19 cellular contexts compared by ENCODE assay signal in genomic region chr11:10619281-10619680, GRCh38. TPM values are rescaled to one million over a fixed set of nuclear protein-coding genes. Genes with fewer than 3 reads are reported as not detected.
A peak's percentile ranks its signal among the peaks of the same experiment; 100 is the strongest.
DNase-seq lines count a peak whose midpoint lies in the region; ATAC-seq and TF ChIP-seq lines count a peak whose summit lies in the region.
"Had no signal": no experiment of that assay in that cellular context is flagged by ENCODE, and none has a peak within 500 bp of the region (broad histone marks: within the 10 kb centered on the region; RNA-seq: fewer than 3 reads in every experiment).

No MANE protein-coding gene starts in this region.

- no TSS peak for BruUV-seq in IMR-90 (replicated peaks; lab: Mats Ljungman, UMichigan)

- no peak overlapping the region for H2BK15ac ChIP-seq in IMR-90 (ENCODE audit: low read depth, low read length)

- CTCF ChIA-PET in IMR-90 (lab: Yijun Ruan, JAX), result no interaction called here

- no peak for TF ChIP-seq RAD21 in IMR-90 (IDR thresholded peaks at IDR 0.05; ENCODE audit: low read length)

- H3K14ac ChIP-seq in IMR-90 (replicated peaks; ENCODE audit: low read depth, low read length), result no peak overlapping the region

- H3K4me3 ChIP-seq in IMR-90 (ENCODE audit: insufficient read depth, low read depth, low read length), result no peak overlapping the region
- H3K4me3 ChIP-seq in esophagus squamous epithelium, result no peak overlapping the region
- no peak overlapping the region for H3K4me3 ChIP-seq in prostate gland
- no peak overlapping the region for H3K4me3 ChIP-seq in transverse colon
- H3K4me3 ChIP-seq: A549 had no signal

- no peak overlapping the region for H4K5ac ChIP-seq in IMR-90 (ENCODE audit: low read depth, low read length)

- no peaks in the 10 kb centered on the region for H3K27me3 ChIP-seq in IMR-90 (ENCODE audit: control insufficient read depth, insufficient read depth, low read length)
- H3K27me3 ChIP-seq in esophagus squamous epithelium, result no peaks in the 10 kb centered on the region
- no peaks in the 10 kb centered on the region for H3K27me3 ChIP-seq in prostate gland (replicated peaks; ENCODE audit: insufficient read depth)
- no peaks in the 10 kb centered on the region for H3K27me3 ChIP-seq in transverse colon

- intact Hi-C loops in IMR-90 (cut with micrococcal nuclease), result no loop called here
- intact Hi-C loops in esophagus squamous epithelium (cut with DNase I), result no loop called here
- intact Hi-C loops in prostate gland (cut with DNase I), result loop anchor here (2.0 kb wide), 1 partner anchor 40 kb away; no protein-coding TSS in a partner anchor
- intact Hi-C loops in transverse colon (cut with DNase I; ENCODE audit: low total_unique reads), result no loop called here
- intact Hi-C loops in activated CD4-positive, alpha-beta T cell treated with anti-CD3 and anti-CD28 coated beads, Interleukin-2, amount 10 ng/mL, durations not matched to agents 24 days and 14 days (cut with micrococcal nuclease), result no loop called here

- TF ChIP-seq EP300 in transverse colon (IDR thresholded peaks at IDR 0.05; ENCODE audit: low read depth), result no peak

- H3K18ac ChIP-seq in IMR-90 (ENCODE audit: low read depth, low read length), result no peak overlapping the region

- no peak for TF ChIP-seq CTCF in IMR-90 (conservative IDR thresholded peaks at IDR 0.05; ENCODE audit: low read depth, low read length)
- no peak for TF ChIP-seq CTCF in esophagus squamous epithelium (IDR thresholded peaks at IDR 0.05)
- no peak for TF ChIP-seq CTCF in prostate gland (IDR thresholded peaks at IDR 0.05)
- TF ChIP-seq CTCF in transverse colon (IDR thresholded peaks at IDR 0.05), result no peak

- no peak overlapping the region for H3K4me3 Mint-ChIP-seq in activated CD4-positive, alpha-beta T cell treated with anti-CD3 and anti-CD28 coated beads, Interleukin-2, amount 10 ng/mL, durations not matched to agents 24 days and 14 days

- H4K20me1 ChIP-seq in IMR-90 (ENCODE audit: insufficient read depth, low read length), result no peaks in the 10 kb centered on the region

- H2BK120ac ChIP-seq in IMR-90 (ENCODE audit: low read depth, low read length), result no peak overlapping the region

- no peak overlapping the region for H3K9ac ChIP-seq in IMR-90 (ENCODE audit: low read depth, low read length)

- no peak overlapping the region for H2AK5ac ChIP-seq in IMR-90 (ENCODE audit: low read depth, low read length)

- H3K27ac Mint-ChIP-seq in activated CD4-positive, alpha-beta T cell treated with anti-CD3 and anti-CD28 coated beads, Interleukin-2, amount 10 ng/mL, durations not matched to agents 24 days and 14 days, result no peak overlapping the region

- H3K4me1 Mint-ChIP-seq in activated CD4-positive, alpha-beta T cell treated with anti-CD3 and anti-CD28 coated beads, Interleukin-2, amount 10 ng/mL, durations not matched to agents 24 days and 14 days, result peaks cover 10% of the 10 kb centered on the region

- in situ Hi-C loops in IMR-90 (cut with MboI; ENCODE audit: low sequenced_read_pairs), result no loop called here
- in situ Hi-C loops in transverse colon (cut with MboI; ENCODE audit: low pct_ligation_motif_present in 1 of 4, low pct_unique_long_range_greater_than_20kb in 1 of 4, low sequenced_read_pairs in 3 of 4), result no loop called here

- H2AK9ac ChIP-seq in IMR-90 (replicated peaks; ENCODE audit: low read depth, low read length, poor library complexity), result no peak overlapping the region

- POLR2A ChIA-PET in IMR-90 (lab: Charles Lee; ENCODE audit: unreplicated experiment), result no interaction called here

- no peak overlapping the region for H3K4ac ChIP-seq in IMR-90 (ENCODE audit: low read depth, low read length)

- H3K79me1 ChIP-seq in IMR-90 (ENCODE audit: low read depth in 1 of 2, low read length in 2 of 2), result peaks cover 0 to 26% of the 10 kb centered on the region in 2 experiments; a peak in 1 of 4 replicates

- peak overlapping the region; percentile 72; the same call in 1 of the 2 replicates for H3K23ac ChIP-seq in IMR-90 (ENCODE audit: low read depth, low read length)

- H3K36me3 ChIP-seq in IMR-90 (ENCODE audit: control insufficient read depth, insufficient read depth, low read length) (peaks cover 36% of the 10 kb centered on the region), esophagus squamous epithelium (no peaks in the 10 kb centered on the region), prostate gland (no peaks in the 10 kb centered on the region), transverse colon (no peaks in the 10 kb centered on the region)

- no peak for DNase-seq in IMR-90
- no peak for DNase-seq in esophagus squamous epithelium (lab: John Stamatoyannopoulos, UW)
- DNase-seq in prostate gland (ENCODE audit: low spot score), result no peak
- no peak for DNase-seq in transverse colon
- DNase-seq in activated effector memory CD4-positive, alpha-beta T cell treated with anti-CD3 and anti-CD28 coated beads, Interleukin-2, amount 50 U/mL, for 16 hours, result no peak
- no peak for DNase-seq in activated CD4-positive, alpha-beta T cell treated with anti-CD3 and anti-CD28 coated beads, Interleukin-2, amount 10 ng/mL, durations not matched to agents 24 days and 14 days
- DNase-seq in NCI-H187 (lab: John Stamatoyannopoulos, UW), result no peak
- DNase-seq: DMS79, KG1, NCI-H1417, NCI-H1930, NCI-H226, NCI-H524 treated with DMSO at 0.1 percent for 48 hours, PC-3, RPMI8226 had no signal

- H3K9me1 ChIP-seq in IMR-90 (ENCODE audit: insufficient read depth, low read length), result peaks cover 23% of the 10 kb centered on the region

- ATAC-seq in IMR-90 (ENCODE audit: low read depth) (no peak), HG03378 (IDR thresholded peaks at IDR 0.05; ENCODE audit: unreplicated experiment) (no peak)
- ATAC-seq: A549, HepG2, PC-3 had no signal

- TF ChIP-seq POLR2A in IMR-90 (IDR thresholded peaks at IDR 0.05; ENCODE audit: low read depth, low read length) (no peak), esophagus squamous epithelium (IDR thresholded peaks at IDR 0.05) (no peak), prostate gland (IDR thresholded peaks at IDR 0.05) (no peak), transverse colon (IDR thresholded peaks at IDR 0.05) (no peak)

- H3K9me3 ChIP-seq in IMR-90 (ENCODE audit: control insufficient read depth, insufficient read depth, low read length) (no peaks in the 10 kb centered on the region), esophagus squamous epithelium (no peaks in the 10 kb centered on the region), prostate gland (no peaks in the 10 kb centered on the region), transverse colon (no peaks in the 10 kb centered on the region)

- no peak overlapping the region for H3K56ac ChIP-seq in IMR-90 (ENCODE audit: extremely low read depth, insufficient read depth, low read length)

- peaks cover 6% of the 10 kb centered on the region for H3K4me1 ChIP-seq in IMR-90 (ENCODE audit: control insufficient read depth, insufficient read depth, low read length)
- H3K4me1 ChIP-seq in esophagus squamous epithelium, result peaks cover 4 to 39% (median 25%) of the 10 kb centered on the region in 3 donors
- no peaks in the 10 kb centered on the region for H3K4me1 ChIP-seq in prostate gland (replicated peaks)
- peaks cover 3 to 25% (median 6%) of the 10 kb centered on the region in 4 donors for H3K4me1 ChIP-seq in transverse colon
- H3K4me1 ChIP-seq: A549 had no signal

- H2BK5ac ChIP-seq in IMR-90 (ENCODE audit: low read depth, low read length, poor library complexity, severe bottlenecking), result no peak overlapping the region

- no peak overlapping the region for H2BK20ac ChIP-seq in IMR-90 (ENCODE audit: low read depth, low read length)

- H3K9me3 Mint-ChIP-seq in activated CD4-positive, alpha-beta T cell treated with anti-CD3 and anti-CD28 coated beads, Interleukin-2, amount 10 ng/mL, durations not matched to agents 24 days and 14 days, result no peaks in the 10 kb centered on the region

- H3K27ac ChIP-seq in IMR-90 (ENCODE audit: insufficient read depth, low read length) (no peak overlapping the region), esophagus squamous epithelium (peak overlapping the region in 3 of 4 donors; percentile 78 to 88 (median 78)), prostate gland (peak overlapping the region; percentile 1 to 48), transverse colon (peak overlapping the region; percentile 57 to 68 (median 64))
- H3K27ac ChIP-seq: A549, C4-2B had no signal

- H4K91ac ChIP-seq in IMR-90 (ENCODE audit: insufficient read depth, low read depth, low read length), result no peak overlapping the region

- WGBS in IMR-90 (ENCODE audit: extremely low coverage in 2 of 2, insufficient read length in 1 of 2), 2 experiments, result no CpG with 5 or more reads among the region's 2 CpGs
- whole genome bisulfite sequencing in esophagus squamous epithelium, 2 donors, result 41 to 81% methylated on average over 2 of the region's 2 CpGs
- WGBS in prostate gland, result 29% methylated on average over 2 of the region's 2 CpGs
- WGBS in transverse colon (ENCODE audit: low coverage in 1 of 2), 2 donors, result 77 to 81% methylated on average over 2 of the region's 2 CpGs

- no peaks in the 10 kb centered on the region for H3K36me3 Mint-ChIP-seq in activated CD4-positive, alpha-beta T cell treated with anti-CD3 and anti-CD28 coated beads, Interleukin-2, amount 10 ng/mL, durations not matched to agents 24 days and 14 days (ENCODE audit: low read depth)

- dilution Hi-C loops in IMR-90 (cut with HindIII; ENCODE audit: low sequenced_read_pairs, unreplicated experiment), result no loop called here

- peaks cover 6% of the 10 kb centered on the region for H3K27me3 Mint-ChIP-seq in activated CD4-positive, alpha-beta T cell treated with anti-CD3 and anti-CD28 coated beads, Interleukin-2, amount 10 ng/mL, durations not matched to agents 24 days and 14 days

- H4K8ac ChIP-seq in IMR-90 (ENCODE audit: low read depth in 2 of 2, low read length in 2 of 2), result no peak overlapping the region

- no peak overlapping the region for H2AFZ ChIP-seq in IMR-90 (replicated peaks; ENCODE audit: low read length, poor library complexity)

- H3K4me2 ChIP-seq in IMR-90 (ENCODE audit: low read depth, low read length), result no peak overlapping the region
- H3K4me2 ChIP-seq: A549 had no signal

TF ChIP-seq in IMR-90, 13 proteins besides CTCF, POLR2A, EP300 and RAD21 (continues in another document):
- TF ChIP-seq NFE2L2 (IDR thresholded peaks at IDR 0.05; ENCODE audit: low read depth, low read length) (no peak), FOS (IDR thresholded peaks at IDR 0.05; ENCODE audit: low read depth, low read length) (no peak)

RNA-seq across cellular contexts. Expression of gene LYVE1, which starts 50.8 kb away (rescaled TPM):
- total RNA-seq in IMR-90 (2012; rRNA removed) (not detected in 2 replicates), esophagus squamous epithelium (10 to 100 TPM in 2 of 4 donors, 1 to 10 TPM in 1, under 1 TPM in 1; 0.42 to 66.8 (median 21.6) TPM), prostate gland (1 to 10 TPM; 2.5 to 9.8 TPM), transverse colon (10 to 100 TPM in 3 of 4 donors, 1 to 10 TPM in 1; 8.2 to 41.6 (median 31.7) TPM)
- polyA plus RNA-seq in IMR-90 (2012; rRNA removed), result not detected in 2 replicates
- polyA plus RNA-seq in IMR-90 (2012; cell fraction: cytosol; rRNA removed), result not detected in 2 replicates
- polyA plus RNA-seq in IMR-90 (2012; cell fraction: nucleus; rRNA removed; ENCODE audit: low replicate concordance), result 0.04 and 0.32 TPM in 2 replicates
- not detected in 2 replicates for total RNA-seq in activated CD4-positive, alpha-beta T cell treated with anti-CD3 and anti-CD28 coated beads, Interleukin-2, amount 10 ng/mL, durations not matched to agents 24 days and 14 days
- total RNA-seq: PC-3 had no signal
